Comparison of ENCODE assay signal across 23 cellular contexts in genomic region chr14:70536830-70537229, GRCh38. TPM values are rescaled to one million over a fixed set of nuclear protein-coding genes. Genes with fewer than 3 reads are reported as not detected.
DNase-seq lines count a peak whose midpoint lies in the region; ATAC-seq, FAIRE-seq and TF ChIP-seq lines count a peak whose summit lies in the region.
"Had no signal": no experiment of that assay in that cellular context is flagged by ENCODE, and none has a peak within 500 bp of the region (broad histone marks: within the 10 kb centered on the region; RNA-seq: fewer than 3 reads in every experiment).

No MANE protein-coding gene starts in this region.

- TF ChIP-seq CTCF in HepG2 (CRISPR knock-in tag; IDR thresholded peaks at IDR 0.05) (no peak), right lobe of liver (IDR thresholded peaks at IDR 0.05) (no peak), neural progenitor cell (IDR thresholded peaks at IDR 0.05) (no peak), SK-N-SH (IDR thresholded peaks at IDR 0.05) (no peak)

- peaks cover 8% of the 10 kb centered on the region for H3K4me1 Mint-ChIP-seq in neural progenitor cell
- H3K4me1 Mint-ChIP-seq in activated T-cell treated with anti-CD3 and anti-CD28 coated beads, Interleukin-2, amount 50 U/mL, for 24 hours (ENCODE audit: low read depth), result peaks cover 3% of the 10 kb centered on the region
- H3K4me1 Mint-ChIP-seq: GM23338 had no signal

- no peak for FAIRE-seq in HepG2 (lab: Jason Lieb, UNC)
- FAIRE-seq: G401.6, GM12892, GM18507, H54 had no signal

- WGBS in HepG2 (ENCODE audit: low lambda C conversion rate), result 96% methylated on average over 1 of the region's 1 CpG
- 71% methylated on average over 1 of the region's 1 CpG for WGBS in right lobe of liver (ENCODE audit: insufficient coverage, low coverage, low lambda C conversion rate, missing lambda C conversion rate)
- WGBS in SK-N-SH (ENCODE audit: low lambda C conversion rate), result 80% methylated on average over 1 of the region's 1 CpG

- no peaks in the 10 kb centered on the region for H3K27me3 Mint-ChIP-seq in neural progenitor cell (ENCODE audit: insufficient read depth, low read depth)
- no peaks in the 10 kb centered on the region for H3K27me3 Mint-ChIP-seq in activated T-cell treated with anti-CD3 and anti-CD28 coated beads, Interleukin-2, amount 50 U/mL, for 24 hours

- peaks cover 26% of the 10 kb centered on the region for H3K36me3 Mint-ChIP-seq in neural progenitor cell
- H3K36me3 Mint-ChIP-seq in activated T-cell treated with anti-CD3 and anti-CD28 coated beads, Interleukin-2, amount 50 U/mL, for 24 hours (ENCODE audit: low read depth), result peaks cover 15% of the 10 kb centered on the region

- no peaks in the 10 kb centered on the region for H3K36me3 ChIP-seq in HepG2 (replicated peaks in 1 of 2; ENCODE audit: control insufficient read depth in 1 of 2, insufficient read depth in 2 of 2, low read length in 2 of 2)
- H3K36me3 ChIP-seq in right lobe of liver, result no peaks in the 10 kb centered on the region
- H3K36me3 ChIP-seq in neural progenitor cell, result peaks cover 7% of the 10 kb centered on the region
- H3K36me3 ChIP-seq in SK-N-SH (replicated peaks in 1 of 2; ENCODE audit: control insufficient read depth in 1 of 2, insufficient read depth in 2 of 2, low read length in 1 of 2), result peaks cover 0 to 10% of the 10 kb centered on the region in 2 experiments

- H3K27me3 ChIP-seq in HepG2 (ENCODE audit: control insufficient read depth in 1 of 2, insufficient read depth in 2 of 2, low read length in 2 of 2), result no peaks in the 10 kb centered on the region
- no peaks in the 10 kb centered on the region for H3K27me3 ChIP-seq in right lobe of liver
- H3K27me3 ChIP-seq in neural progenitor cell, result no peaks in the 10 kb centered on the region
- H3K27me3 ChIP-seq in SK-N-SH (ENCODE audit: insufficient read depth), result no peaks in the 10 kb centered on the region
- H3K27me3 ChIP-seq: BLaER1 had no signal

- H3K4me2 ChIP-seq in HepG2 (ENCODE audit: low read depth, low read length) (no peak overlapping the region), neural progenitor cell (no peak overlapping the region), SK-N-SH (no peak overlapping the region)
- H3K4me2 ChIP-seq: BLaER1, GM23338 had no signal

- H3F3A ChIP-seq in neural progenitor cell (ENCODE audit: low read depth), result no peaks in the 10 kb centered on the region
- H3F3A ChIP-seq in SK-N-SH (replicated peaks; ENCODE audit: insufficient read depth), result no peaks in the 10 kb centered on the region

- BruUV-seq in HepG2 (replicated peaks; lab: Mats Ljungman, UMichigan), result no TSS peak

- no peak for TF ChIP-seq RAD21 in HepG2 (CRISPR knock-in tag; IDR thresholded peaks at IDR 0.05)
- TF ChIP-seq RAD21 in SK-N-SH (IDR thresholded peaks at IDR 0.05; ENCODE audit: low read length), result no peak

- H3K9me3 ChIP-seq in HepG2 (ENCODE audit: low read length) (peaks cover 6% of the 10 kb centered on the region), right lobe of liver (no peaks in the 10 kb centered on the region), neural progenitor cell (ENCODE audit: low read depth) (no peaks in the 10 kb centered on the region), SK-N-SH (peaks cover 4% of the 10 kb centered on the region; the same call in 1 of the 2 replicates)

- no peak overlapping the region for H3K27ac Mint-ChIP-seq in neural progenitor cell
- H3K27ac Mint-ChIP-seq in activated T-cell treated with anti-CD3 and anti-CD28 coated beads, Interleukin-2, amount 50 U/mL, for 24 hours, result no peak overlapping the region
- H3K27ac Mint-ChIP-seq: CD14-positive monocyte; CD8-positive, alpha-beta T cell; GM23338; HFFc6 had no signal

- H3K79me2 ChIP-seq in HepG2 (ENCODE audit: insufficient read depth, low read length), result no peaks in the 10 kb centered on the region
- no peaks in the 10 kb centered on the region for H3K79me2 ChIP-seq in neural progenitor cell (ENCODE audit: low read depth)
- no peaks in the 10 kb centered on the region for H3K79me2 ChIP-seq in SK-N-SH (ENCODE audit: insufficient read depth)

- H2AFZ ChIP-seq in HepG2 (ENCODE audit: low read length) (no peak overlapping the region), neural progenitor cell (replicated peaks) (no peak overlapping the region), SK-N-SH (ENCODE audit: low read depth) (no peak overlapping the region)
- H2AFZ ChIP-seq: GM23338 had no signal

- H3K4me3 Mint-ChIP-seq in neural progenitor cell, result peak overlapping the region; percentile 5
- H3K4me3 Mint-ChIP-seq in activated T-cell treated with anti-CD3 and anti-CD28 coated beads, Interleukin-2, amount 50 U/mL, for 24 hours, result no peak overlapping the region
- H3K4me3 Mint-ChIP-seq: CD14-positive monocyte; CD8-positive, alpha-beta T cell; GM23338; HFFc6 had no signal

- in situ Hi-C loops in HepG2 (cut with HindIII; ENCODE audit: extremely low pct_ligation_motif_present, low pct_unique_long_range_greater_than_20kb), result no loop called here

- H3K4me3 ChIP-seq in HepG2 (replicated peaks in 1 of 3; ENCODE audit: insufficient read depth in 1 of 3, low read depth in 2 of 3, low read length in 3 of 3) (no peak overlapping the region), right lobe of liver (no peak overlapping the region), neural progenitor cell (no peak overlapping the region), SK-N-SH (ENCODE audit: low read depth in 2 of 2, low read length in 1 of 2) (no peak overlapping the region)
- H3K4me3 ChIP-seq: BLaER1, GM23338 had no signal

- H3K27ac ChIP-seq in HepG2 (ENCODE audit: extremely low read length, insufficient read depth, low read length) (no peak overlapping the region), right lobe of liver (no peak overlapping the region), neural progenitor cell (no peak overlapping the region), SK-N-SH (ENCODE audit: low read depth in 2 of 2, low read length in 1 of 2) (no peak overlapping the region)
- H3K27ac ChIP-seq: BLaER1 had no signal

- TF ChIP-seq POLR2A in HepG2 (IDR thresholded peaks at IDR 0.05; ENCODE audit: insufficient read depth in 1 of 2, low read depth in 2 of 2, low read length in 2 of 2), result no peak
- no peak for TF ChIP-seq POLR2A in right lobe of liver (IDR thresholded peaks at IDR 0.05)

- no peaks in the 10 kb centered on the region for H3K9me2 ChIP-seq in SK-N-SH

- intact Hi-C loops in HepG2 (cut with micrococcal nuclease; ENCODE audit: unreplicated experiment) (no loop called here), right lobe of liver (cut with DNase I) (no loop called here)

- DNase-seq in HepG2 (ENCODE audit: low spot score) (no peak), right lobe of liver (no peak), RPMI7951 (ENCODE audit: low read depth) (peak; percentile 1), glomerular visceral epithelial cell (ENCODE audit: extremely low spot score) (peak; percentile 6), neural progenitor cell (ENCODE audit: low spot score) (no peak), SK-N-SH (no peak), cerebellar cortex (ENCODE audit: low spot score) (no peak)
- no peak for DNase-seq in activated T-cell treated with anti-CD3 and anti-CD28 coated beads, Interleukin-2, amount 50 U/mL, for 24 hours
- DNase-seq: 8988T; CD8-positive, alpha-beta T cell; DMS 273 treated with DMSO at 0.1 percent for 48 hours; DMS53; DND-41; EL; HCEC 1CT; HFFc6 had no signal

- ATAC-seq in HepG2 (no peak), right lobe of liver (no peak)
- ATAC-seq: CD8-positive, alpha-beta T cell; GM23338 had no signal

- H3K9ac ChIP-seq in HepG2 (ENCODE audit: insufficient read depth, low read depth, low read length) (no peak overlapping the region), neural progenitor cell (no peak overlapping the region), SK-N-SH (no peak overlapping the region)
- H3K9ac ChIP-seq: BLaER1 had no signal

- CTCF ChIA-PET in HepG2 (lab: Yijun Ruan, JAX; ENCODE audit: low intra/inter-chr PET ratio, low total read pairs), result no interaction called here
- CTCF ChIA-PET in SK-N-SH (lab: Yijun Ruan, JAX), result no interaction called here

- no peak for TF ChIP-seq EP300 in HepG2 (IDR thresholded peaks at IDR 0.05; ENCODE audit: low read depth in 2 of 2, low read length in 2 of 2)
- TF ChIP-seq EP300 in HepG2 (CRISPR knock-in tag; IDR thresholded peaks at IDR 0.05; ENCODE audit: borderline replicate concordance), result no peak
- no peak for TF ChIP-seq EP300 in SK-N-SH (IDR thresholded peaks at IDR 0.05; ENCODE audit: borderline replicate concordance in 1 of 2, low read depth in 1 of 2, low read length in 1 of 2)

- POLR2A ChIA-PET in HepG2 (lab: Yijun Ruan, JAX), result no interaction called here
- POLR2A ChIA-PET in SK-N-SH (lab: Yijun Ruan, JAX), result no interaction called here

- H4K20me1 ChIP-seq in HepG2 (ENCODE audit: insufficient read depth, low read length), result no peaks in the 10 kb centered on the region
- no peaks in the 10 kb centered on the region for H4K20me1 ChIP-seq in neural progenitor cell (ENCODE audit: low read depth)
- no peaks in the 10 kb centered on the region for H4K20me1 ChIP-seq in SK-N-SH (ENCODE audit: insufficient read depth)
- H4K20me1 ChIP-seq: BLaER1 had no signal

- peaks cover 40% of the 10 kb centered on the region for H3K9me3 Mint-ChIP-seq in neural progenitor cell
- peaks cover 6% of the 10 kb centered on the region for H3K9me3 Mint-ChIP-seq in activated T-cell treated with anti-CD3 and anti-CD28 coated beads, Interleukin-2, amount 50 U/mL, for 24 hours

- no peaks in the 10 kb centered on the region for H3K4me1 ChIP-seq in HepG2 (ENCODE audit: insufficient read depth, low read length)
- no peaks in the 10 kb centered on the region for H3K4me1 ChIP-seq in right lobe of liver
- no peaks in the 10 kb centered on the region for H3K4me1 ChIP-seq in neural progenitor cell
- H3K4me1 ChIP-seq in SK-N-SH (ENCODE audit: control insufficient read depth in 1 of 2, insufficient read depth in 2 of 2, low read depth in 1 of 2, low read length in 1 of 2), result no peaks in the 10 kb centered on the region

RNA-seq across cellular contexts. Expression of gene ADAM20, which starts 2.0 kb away (rescaled TPM):
- total RNA-seq in HepG2 (2016; rRNA removed; fragmentation: Illumina TruSeq; extraction: Trizol) (0.18 TPM in 1 of 2 replicates, not detected in the other), right lobe of liver (1 to 10 TPM in 2 of 6 experiments, under 1 TPM in 4; 0.35 to 2.0 (median 0.70) TPM), neural progenitor cell (ENCODE audit: low replicate concordance) (1.2 and 2.0 TPM in 2 replicates)
- total RNA-seq in HepG2 (2016; cell fraction: cytosol; rRNA removed; fragmentation: Illumina TruSeq; extraction: Trizol; ENCODE audit: low read depth), result not detected in 2 replicates
- total RNA-seq in HepG2 (2016; cell fraction: insoluble cytoplasmic fraction; rRNA removed; fragmentation: Illumina TruSeq; extraction: Trizol), result 0.17 TPM in 1 of 2 replicates, not detected in the other
- total RNA-seq in HepG2 (2016; cell fraction: membrane; rRNA removed; fragmentation: Illumina TruSeq; extraction: Trizol), result not detected in 2 replicates
- 1.1 TPM in 2 replicates for total RNA-seq in HepG2 (2016; cell fraction: nucleus; rRNA removed; fragmentation: Illumina TruSeq; extraction: Trizol)
- polyA plus RNA-seq in HepG2 (2011; rRNA removed) (0.08 and 0.09 TPM in 2 replicates), SK-N-SH (2012; rRNA removed) (0.05 and 0.15 TPM in 2 replicates)
- 0.01 TPM in 1 of 2 replicates, not detected in the other for polyA plus RNA-seq in HepG2 (2011; cell fraction: cytosol; rRNA removed)
- 0.45 and 0.59 TPM in 2 replicates for polyA plus RNA-seq in HepG2 (2011; cell fraction: nucleus; rRNA removed)
- 0.07 TPM in 1 of 2 replicates, not detected in the other for polyA plus RNA-seq in HepG2 (2012)
- polyA plus RNA-seq in HepG2 (2016; cell fraction: cytosol; fragmentation: Illumina TruSeq; extraction: Trizol; ENCODE audit: low read depth), result not detected in 2 replicates
- polyA plus RNA-seq in HepG2 (2016; cell fraction: insoluble cytoplasmic fraction; fragmentation: Illumina TruSeq; extraction: Trizol; ENCODE audit: low read depth), result not detected in 2 replicates
- polyA plus RNA-seq in HepG2 (2016; cell fraction: membrane; fragmentation: Illumina TruSeq; extraction: Trizol; ENCODE audit: low read depth), result not detected in 2 replicates
- polyA plus RNA-seq in HepG2 (2016; cell fraction: nucleus; fragmentation: Illumina TruSeq; extraction: Trizol; ENCODE audit: insufficient read depth, low read depth), result 0.21 TPM in 1 of 2 replicates, not detected in the other
- polyA minus RNA-seq in HepG2 (2011; rRNA and poly(A)+ RNA removed; ENCODE audit: low replicate concordance), result 0.21 and 2.0 TPM in 2 replicates
- polyA minus RNA-seq in HepG2 (2011; cell fraction: cytosol; rRNA and poly(A)+ RNA removed), result not detected in 2 replicates
- 11.4 and 11.8 TPM in 2 replicates for polyA minus RNA-seq in HepG2 (2011; cell fraction: nucleus; rRNA and poly(A)+ RNA removed)
- 0.10 and 0.12 TPM in 2 replicates for total RNA-seq in RPMI7951 (2014; rRNA removed; shearing (Covaris generic))
- polyA plus RNA-seq in SK-N-SH (2012; cell fraction: cytosol; rRNA removed), result 0.03 and 0.05 TPM in 2 replicates
- polyA plus RNA-seq in SK-N-SH (2012; cell fraction: nucleus; rRNA removed), result 0.58 and 0.87 TPM in 2 replicates
- polyA plus RNA-seq: CD14-positive monocyte had no signal

Comparison
In these comparisons a context has a peak if more than half of its experiments do, and no peak if none do; other contexts are left out.
1. DNase-seq: peak in RPMI7951 (single experiment) and glomerular visceral epithelial cell (single experiment); none in HepG2 (single experiment), right lobe of liver (0 of 3), neural progenitor cell (single experiment), activated T-cell treated with anti-CD3 and anti-CD28 coated beads, Interleukin-2, amount 50 U/mL, for 24 hours (single experiment), SK-N-SH (single experiment) and cerebellar cortex (single experiment).